12 cellular contexts compared by ENCODE assay signal in genomic region chr6:31464252-31465184, GRCh38. TPM values are rescaled to one million over a fixed set of nuclear protein-coding genes. Genes with fewer than 3 reads are reported as not detected.
DNase-seq lines count a peak whose midpoint lies in the region; ATAC-seq, FAIRE-seq and TF ChIP-seq lines count a peak whose summit lies in the region.
"Had no signal": no experiment of that assay in that cellular context is flagged by ENCODE, and none has a peak within 500 bp of the region (broad histone marks: within the 10 kb centered on the region; RNA-seq: fewer than 3 reads in every experiment).

No MANE protein-coding gene starts in this region.

- DNase-seq in activated CD4-positive, alpha-beta T cell treated with anti-CD3 and anti-CD28 coated beads for 36 hours: no peak
- DNase-seq in activated CD4-positive, alpha-beta T cell treated with anti-CD3 and anti-CD28 coated beads for 48 hours: no peak
- DNase-seq in WTC11 (ENCODE audit: low spot score) (no peak), kidney (no peak), mesendoderm (no peak), NCI-H345 treated with DMSO at 0.1 percent for 48 hours (lab: John Stamatoyannopoulos, UW; ENCODE audit: unreplicated experiment) (no peak), anterior cingulate cortex (lab: John Stamatoyannopoulos, UW) (no peak)
- no peak for DNase-seq in stimulated activated naive B cell treated with anti-CD40 and anti-IgM and Interleukin-4, amounts not matched to agents 10 μg/mL and 1 μg/mL and 100 μg/mL, for 72 hours
- DNase-seq: KG1, NCI-H2171 treated with DMSO at 0.1 percent for 48 hours had no signal

- no peak overlapping the region for H3K18ac ChIP-seq in mesendoderm (ENCODE audit: low read length)

- H3K27ac Mint-ChIP-seq in activated CD4-positive, alpha-beta T cell treated with anti-CD3 and anti-CD28 coated beads for 36 hours: peak overlapping the region; percentile 97
- no peak overlapping the region for H3K27ac Mint-ChIP-seq in WTC11
- H3K27ac Mint-ChIP-seq in stimulated activated naive B cell treated with anti-CD40 and anti-IgM and Interleukin-4, amounts not matched to agents 10 μg/mL and 1 μg/mL and 100 μg/mL, for 72 hours: peak overlapping the region; percentile 100

- no peak overlapping the region for H3K27ac ChIP-seq in kidney (ENCODE audit: low read depth in 2 of 2, low read length in 2 of 2)
- H3K27ac ChIP-seq in mesendoderm (ENCODE audit: low read depth, low read length): no peak overlapping the region

- no peak overlapping the region for H2AK5ac ChIP-seq in mesendoderm (ENCODE audit: low read length)

- peak overlapping the region; percentile 100 for H3K4me3 Mint-ChIP-seq in activated CD4-positive, alpha-beta T cell treated with anti-CD3 and anti-CD28 coated beads for 36 hours
- peak overlapping the region; percentile 79; the same call in 1 of the 2 replicates for H3K4me3 Mint-ChIP-seq in WTC11
- H3K4me3 Mint-ChIP-seq in stimulated activated naive B cell treated with anti-CD40 and anti-IgM and Interleukin-4, amounts not matched to agents 10 μg/mL and 1 μg/mL and 100 μg/mL, for 72 hours: peak overlapping the region; percentile 98 to 100

- no peak overlapping the region for H3K4ac ChIP-seq in mesendoderm (ENCODE audit: low read depth, low read length)

- H3K4me2 ChIP-seq in mesendoderm (ENCODE audit: low read length): no peak overlapping the region

- no peaks in the 10 kb centered on the region for H3K27me3 ChIP-seq in mesendoderm (ENCODE audit: insufficient read depth, low read length, poor library complexity)

- no peaks in the 10 kb centered on the region for H3K9me3 Mint-ChIP-seq in activated CD4-positive, alpha-beta T cell treated with anti-CD3 and anti-CD28 coated beads for 36 hours (ENCODE audit: low read depth)
- H3K9me3 Mint-ChIP-seq in WTC11: peaks cover 3% of the 10 kb centered on the region; the same call in 1 of the 2 replicates
- no peaks in the 10 kb centered on the region for H3K9me3 Mint-ChIP-seq in stimulated activated naive B cell treated with anti-CD40 and anti-IgM and Interleukin-4, amounts not matched to agents 10 μg/mL and 1 μg/mL and 100 μg/mL, for 72 hours

- no peaks in the 10 kb centered on the region for H3K36me3 ChIP-seq in kidney (ENCODE audit: control insufficient read depth in 1 of 2, insufficient read depth in 2 of 2, low read length in 2 of 2)
- H3K36me3 ChIP-seq in mesendoderm (ENCODE audit: control insufficient read depth, insufficient read depth, low read length): no peaks in the 10 kb centered on the region

- intact Hi-C loops in activated CD4-positive, alpha-beta T cell treated with anti-CD3 and anti-CD28 coated beads for 36 hours (cut with DNase I, micrococcal nuclease): no loop called here
- intact Hi-C loops in kidney (cut with DNase I): no loop called here

- H3K4me1 Mint-ChIP-seq in activated CD4-positive, alpha-beta T cell treated with anti-CD3 and anti-CD28 coated beads for 36 hours: peaks cover 65% of the 10 kb centered on the region
- H3K4me1 Mint-ChIP-seq in WTC11: peaks cover 10% of the 10 kb centered on the region
- peaks cover 34 to 69% of the 10 kb centered on the region in 2 donors for H3K4me1 Mint-ChIP-seq in stimulated activated naive B cell treated with anti-CD40 and anti-IgM and Interleukin-4, amounts not matched to agents 10 μg/mL and 1 μg/mL and 100 μg/mL, for 72 hours

- no peak overlapping the region for H2BK15ac ChIP-seq in mesendoderm (replicated peaks; ENCODE audit: low read depth)

- no peak overlapping the region for H4K8ac ChIP-seq in mesendoderm (ENCODE audit: low read depth, low read length)

- H4K5ac ChIP-seq in mesendoderm (ENCODE audit: low read length): no peak overlapping the region

- no peaks in the 10 kb centered on the region for H3K79me2 ChIP-seq in mesendoderm (ENCODE audit: control insufficient read depth, insufficient read depth, low read length)

- no peaks in the 10 kb centered on the region for H3K79me1 ChIP-seq in mesendoderm (ENCODE audit: low read length)

- H3K9me3 ChIP-seq in kidney (ENCODE audit: control insufficient read depth in 1 of 2, low read length in 2 of 2): no peaks in the 10 kb centered on the region

- H3K4me3 ChIP-seq in kidney (ENCODE audit: low read length in 2 of 2) (peak overlapping the region; percentile 70 to 76), mesendoderm (ENCODE audit: low read length) (no peak overlapping the region)

- WGBS in mesendoderm (ENCODE audit: extremely low coverage, insufficient coverage, low lambda C conversion rate): no CpG with 5 or more reads among the region's 7 CpGs

- CTCF ChIA-PET in activated CD4-positive, alpha-beta T cell treated with anti-CD3 and anti-CD28 coated beads for 36 hours (lab: Charles Lee): no interaction called here
- CTCF ChIA-PET in WTC11 (lab: Charles Lee): no interaction called here

- POLR2A ChIA-PET in activated CD4-positive, alpha-beta T cell treated with anti-CD3 and anti-CD28 coated beads for 36 hours (lab: Charles Lee): no interaction called here
- POLR2A ChIA-PET in WTC11 (lab: Charles Lee): no interaction called here

- H2BK5ac ChIP-seq in mesendoderm (ENCODE audit: low read length): no peak overlapping the region

- no peak overlapping the region for H3K56ac ChIP-seq in mesendoderm (ENCODE audit: low read length)

- no peaks in the 10 kb centered on the region for H3K27me3 Mint-ChIP-seq in activated CD4-positive, alpha-beta T cell treated with anti-CD3 and anti-CD28 coated beads for 36 hours
- peaks cover 40% of the 10 kb centered on the region for H3K27me3 Mint-ChIP-seq in WTC11 (ENCODE audit: low read depth)
- H3K27me3 Mint-ChIP-seq in stimulated activated naive B cell treated with anti-CD40 and anti-IgM and Interleukin-4, amounts not matched to agents 10 μg/mL and 1 μg/mL and 100 μg/mL, for 72 hours: no peaks in the 10 kb centered on the region

- H2BK120ac ChIP-seq in mesendoderm (ENCODE audit: low read depth, low read length): no peak overlapping the region

- peaks cover 0 to 18% of the 10 kb centered on the region in 2 donors for H3K4me1 ChIP-seq in kidney (ENCODE audit: control insufficient read depth in 1 of 2, insufficient read depth in 1 of 2, low read depth in 1 of 2, low read length in 2 of 2)
- no peaks in the 10 kb centered on the region for H3K4me1 ChIP-seq in mesendoderm (ENCODE audit: control insufficient read depth, low read depth, low read length)

- H3K36me3 Mint-ChIP-seq in activated CD4-positive, alpha-beta T cell treated with anti-CD3 and anti-CD28 coated beads for 36 hours (ENCODE audit: low read depth): peaks cover 38% of the 10 kb centered on the region
- H3K36me3 Mint-ChIP-seq in WTC11: no peaks in the 10 kb centered on the region
- peaks cover 45 to 51% of the 10 kb centered on the region in 2 donors for H3K36me3 Mint-ChIP-seq in stimulated activated naive B cell treated with anti-CD40 and anti-IgM and Interleukin-4, amounts not matched to agents 10 μg/mL and 1 μg/mL and 100 μg/mL, for 72 hours

- H3K9ac ChIP-seq in kidney (ENCODE audit: low read length in 2 of 2): no peak overlapping the region
- H3K9ac ChIP-seq in mesendoderm (ENCODE audit: low read length): no peak overlapping the region

- no peak for ATAC-seq in activated CD4-positive, alpha-beta T cell treated with anti-CD3 and anti-CD28 coated beads for 36 hours
- ATAC-seq in WTC11: no peak
- ATAC-seq in stimulated activated naive B cell treated with anti-CD40 and anti-IgM and Interleukin-4, amounts not matched to agents 10 μg/mL and 1 μg/mL and 100 μg/mL, for 72 hours (replicated peaks): no peak

- TF ChIP-seq CTCF in WTC11 (IDR thresholded peaks at IDR 0.05) (no peak), kidney (IDR thresholded peaks at IDR 0.05; ENCODE audit: borderline replicate concordance, extremely low read depth, insufficient read depth) (no peak)

- no peak overlapping the region for H3K23ac ChIP-seq in mesendoderm (ENCODE audit: low read length)

- no peak for FAIRE-seq in kidney (lab: Jason Lieb, UNC)
- FAIRE-seq: A204.1, H54 had no signal

TF ChIP-seq in WTC11, 78 proteins besides CTCF, POLR2A, EP300 and RAD21 (continues in another document):
- TF ChIP-seq KAT7 (CRISPR knock-in tag; IDR thresholded peaks at IDR 0.05; ENCODE audit: borderline replicate concordance) (no peak), GRHL2 (CRISPR knock-in tag; IDR thresholded peaks at IDR 0.05; ENCODE audit: insufficient replicate concordance, severe bottlenecking) (no peak), MYBL2 (CRISPR knock-in tag; IDR thresholded peaks at IDR 0.05) (no peak), ETV6 (CRISPR knock-in tag; IDR thresholded peaks at IDR 0.05) (no peak), ZNF263 (CRISPR knock-in tag; IDR thresholded peaks at IDR 0.05; ENCODE audit: low read depth) (no peak), ERG (CRISPR knock-in tag; IDR thresholded peaks at IDR 0.05) (no peak), SOX15 (CRISPR knock-in tag; IDR thresholded peaks at IDR 0.05) (no peak), TP53 (CRISPR knock-in tag; IDR thresholded peaks at IDR 0.05) (no peak)
- TF ChIP-seq, protein P1, sequence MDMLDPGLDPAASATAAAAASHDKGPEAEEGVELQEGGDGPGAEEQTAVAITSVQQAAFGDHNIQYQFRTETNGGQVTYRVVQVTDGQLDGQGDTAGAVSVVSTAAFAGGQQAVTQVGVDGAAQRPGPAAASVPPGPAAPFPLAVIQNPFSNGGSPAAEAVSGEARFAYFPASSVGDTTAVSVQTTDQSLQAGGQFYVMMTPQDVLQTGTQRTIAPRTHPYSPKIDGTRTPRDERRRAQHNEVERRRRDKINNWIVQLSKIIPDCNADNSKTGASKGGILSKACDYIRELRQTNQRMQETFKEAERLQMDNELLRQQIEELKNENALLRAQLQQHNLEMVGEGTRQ (CRISPR knock-in tag; IDR thresholded peaks at IDR 0.05): no peak

RNA-seq across cellular contexts. Expression of gene MICB, which starts 33.4 kb away (rescaled TPM):
- total RNA-seq in activated CD4-positive, alpha-beta T cell treated with anti-CD3 and anti-CD28 coated beads for 36 hours: 10 to 100 TPM; 19.6 to 19.7 TPM
- 26.9 to 37.0 TPM (median 27.0 TPM) in 3 replicates for total RNA-seq in WTC11 (2021)
- total RNA-seq in kidney: 5.7 TPM
- polyA plus RNA-seq in kidney (ENCODE audit: insufficient read depth, low read depth, low replicate concordance): 1.5 TPM
- polyA plus RNA-seq in mesendoderm (2013, experiment 1 of 2): 6.1 TPM
- 6.3 TPM for polyA plus RNA-seq in mesendoderm (2013, experiment 2 of 2)
